In the genomic region with DNA sequence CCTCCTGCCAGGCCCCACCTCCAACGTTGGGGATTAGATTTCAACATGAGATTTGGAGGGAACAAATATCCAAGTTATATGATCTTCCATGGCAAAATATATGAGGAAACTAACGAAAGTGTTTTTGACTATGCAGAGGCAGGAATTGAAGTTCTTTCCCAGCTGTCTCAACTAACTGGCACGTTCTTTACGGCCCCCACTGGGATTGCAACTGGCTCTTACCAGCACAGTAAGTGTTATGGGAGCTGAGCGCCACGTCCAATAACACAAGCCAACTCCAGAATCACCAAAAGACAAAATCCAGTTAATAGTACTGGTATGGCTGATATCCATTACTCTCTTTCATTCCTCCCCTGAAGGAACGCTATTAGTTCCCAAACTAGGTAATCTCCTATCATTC, we compare ENCODE assay signal across 17 cellular contexts.
"Had no signal": no experiment of that assay in that cellular context is flagged by ENCODE, and none has a peak within 500 bp of the region (broad histone marks: within the 10 kb centered on the region; RNA-seq: fewer than 3 reads in every experiment).

No MANE protein-coding gene starts in this region.

- H3K27ac ChIP-seq: epithelial cell of prostate, suprapubic skin, thyroid gland, upper lobe of left lung had no signal

- H3K9me3 ChIP-seq: esophagus muscularis mucosa, gastroesophageal sphincter, suprapubic skin, thyroid gland, upper lobe of left lung had no signal

- H3K27me3 ChIP-seq: esophagus muscularis mucosa, gastroesophageal sphincter, suprapubic skin, thyroid gland, upper lobe of left lung had no signal

- H3K4me2 ChIP-seq: smooth muscle cell had no signal

- H3K36me3 ChIP-seq: esophagus muscularis mucosa, gastroesophageal sphincter, suprapubic skin, thyroid gland, upper lobe of left lung had no signal

- H3K4me1 ChIP-seq: thyroid gland had no signal

- H3K4me3 ChIP-seq: esophagus muscularis mucosa, gastroesophageal sphincter, smooth muscle cell, suprapubic skin, thyroid gland, upper lobe of left lung had no signal

- ATAC-seq: effector memory CD8-positive, alpha-beta T cell; left colon; natural killer cell had no signal

- DNase-seq: cerebellar nuclear complex; effector memory CD8-positive, alpha-beta T cell; foreskin fibroblast; hippocampal formation; left colon; mammary epithelial cell; natural killer cell; posterior cingulate gyrus; stimulated activated CD4-positive, alpha-beta T cell treated with anti-CD3 and anti-CD28 coated beads, Interleukin-2, amount 100 ng/mL, for 48 hours; stimulated activated naive CD4-positive, alpha-beta T cell treated with Interleukin-2 at 50 U/mL for 16 hours; thyroid gland; upper lobe of left lung had no signal
